ENCODE assay signal across 8 cellular contexts in genomic region chr2:168348076-168348475, GRCh38.
DNase-seq lines count a peak whose midpoint lies in the region; ATAC-seq and TF ChIP-seq lines count a peak whose summit lies in the region.

No MANE protein-coding gene starts in this region.

- H3K9ac ChIP-seq in BLaER1: no peak overlapping the region
- no peak overlapping the region for H3K9ac ChIP-seq in parathyroid adenoma

- no peak overlapping the region for H3K27ac ChIP-seq in BLaER1
- no peak overlapping the region for H3K27ac ChIP-seq in parathyroid adenoma

- peaks cover 8% of the 10 kb centered on the region for H3K9me3 ChIP-seq in BLaER1
- H3K9me3 ChIP-seq in parathyroid adenoma (ENCODE audit: control insufficient read depth, low read length): no peaks in the 10 kb centered on the region

- ATAC-seq in GM18502 (IDR thresholded peaks at IDR 0.05; ENCODE audit: poor library complexity, unreplicated experiment) (peak; percentile 64), HG03103 (IDR thresholded peaks at IDR 0.05; ENCODE audit: low read depth, unreplicated experiment) (peak; percentile 60)

- 0 out of 2 replicates have a peak overlapping the region, but pooled peaks have one; percentile 3 for H3K4me2 ChIP-seq in BLaER1
- no peak overlapping the region for H3K4me2 ChIP-seq in parathyroid adenoma (ENCODE audit: low read length)

- TF ChIP-seq CTCF in epithelial cell of esophagus (IDR thresholded peaks at IDR 0.05; ENCODE audit: insufficient read depth, low read depth, low read length, missing control alignments) (peak; percentile 36), parathyroid adenoma (IDR thresholded peaks at IDR 0.05) (peak; percentile 27)

- H3K27me3 ChIP-seq in BLaER1: no peaks in the 10 kb centered on the region
- H3K27me3 ChIP-seq in parathyroid adenoma (ENCODE audit: control insufficient read depth, insufficient read depth, low read length): no peaks in the 10 kb centered on the region

- DNase-seq in NCI-H82 treated with DMSO at 0.1 percent for 48 hours (lab: John Stamatoyannopoulos, UW; ENCODE audit: unreplicated experiment) (peak; percentile 28), epithelial cell of esophagus (ENCODE audit: low read depth) (peak; percentile 37), dedifferentiated amniotic fluid mesenchymal stem cell (ENCODE audit: extremely low spot score) (no peak)
- no peak for DNase-seq in stimulated activated CD4-positive, alpha-beta T cell treated with anti-CD3 and anti-CD28 coated beads, Interleukin-2, amount 100 ng/mL, for 48 hours

- no peaks in the 10 kb centered on the region for H3K79me2 ChIP-seq in parathyroid adenoma

- H3K36me3 ChIP-seq in BLaER1 (no peaks in the 10 kb centered on the region), parathyroid adenoma (ENCODE audit: control insufficient read depth, insufficient read depth, low read length) (no peaks in the 10 kb centered on the region)

- H3K4me3 ChIP-seq in BLaER1 (no peak overlapping the region), epithelial cell of esophagus (ENCODE audit: low read length) (no peak overlapping the region), parathyroid adenoma (ENCODE audit: low read depth, low read length) (no peak overlapping the region)

- H4K20me1 ChIP-seq in BLaER1: no peaks in the 10 kb centered on the region

- H3K4me1 ChIP-seq in BLaER1 (peaks cover 22% of the 10 kb centered on the region), parathyroid adenoma (no peaks in the 10 kb centered on the region)

- peak overlapping the region; percentile 1 for H2AFZ ChIP-seq in parathyroid adenoma

Comparison
In these comparisons a context has a peak if more than half of its experiments do, and no peak if none do; other contexts are left out.
1. DNase-seq: peak in NCI-H82 treated with DMSO at 0.1 percent for 48 hours (single experiment) and epithelial cell of esophagus (single experiment); none in dedifferentiated amniotic fluid mesenchymal stem cell (single experiment) and stimulated activated CD4-positive, alpha-beta T cell treated with anti-CD3 and anti-CD28 coated beads, Interleukin-2, amount 100 ng/mL, for 48 hours (0 of 2).